In the genomic region with DNA sequence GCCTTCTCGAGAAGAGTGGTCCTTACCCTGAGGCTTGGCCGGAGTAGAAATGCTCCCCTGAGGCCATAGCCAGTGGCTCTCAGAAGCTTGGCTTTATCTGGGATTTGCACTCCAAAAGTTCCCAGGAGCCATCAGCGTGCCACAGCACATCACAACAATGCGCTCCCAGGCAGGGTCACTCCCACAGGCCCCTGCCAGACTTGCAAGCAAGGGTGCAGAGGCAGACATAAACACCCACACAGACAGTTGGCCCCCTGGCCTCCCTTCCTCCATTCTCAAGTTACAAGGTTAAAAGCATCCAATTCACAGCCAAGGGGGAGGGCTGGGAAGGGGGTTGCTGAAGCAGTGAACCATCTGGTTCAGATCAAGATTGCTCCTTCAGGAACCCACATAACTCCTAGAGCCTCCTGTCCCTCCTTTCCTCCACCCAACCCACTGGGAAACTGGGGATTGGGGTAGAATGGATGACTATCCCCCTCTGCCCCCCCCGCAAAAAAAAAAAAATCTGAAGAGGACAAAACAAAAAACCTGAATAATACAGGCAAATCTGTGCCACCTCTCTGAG, we compare ENCODE assay signal across 1 cellular context.
TF ChIP-seq lines count a peak whose summit lies in the region.

No MANE protein-coding gene starts in this region.

TF ChIP-seq in K562, 482 proteins besides CTCF, POLR2A, EP300 and RAD21 (continues in another document):
- TF ChIP-seq CHD4 (IDR thresholded peaks at IDR 0.05; ENCODE audit: insufficient read depth, insufficient replicate concordance, low read depth, low read length, poor library complexity, severe bottlenecking) (no peak), PCBP1 (IDR thresholded peaks at IDR 0.05; ENCODE audit: low read depth, low read length, poor library complexity, severe bottlenecking) (no peak), MCM3 (IDR thresholded peaks at IDR 0.05) (no peak), NCOA6 (IDR thresholded peaks at IDR 0.05) (no peak), SRSF3 (IDR thresholded peaks at IDR 0.05; ENCODE audit: insufficient read depth, low read length) (no peak), ZNF3 (CRISPR knock-in tag; IDR thresholded peaks at IDR 0.05) (no peak), XRCC4 (IDR thresholded peaks at IDR 0.05; ENCODE audit: extremely low read depth, insufficient read depth, insufficient read length) (no peak), TAF7 (tag; IDR thresholded peaks at IDR 0.05) (0 out of 2 replicates have a peak, but pooled peaks have one; percentile 26), SUPT5H (IDR thresholded peaks at IDR 0.05) (peak; percentile 45), ZSCAN32 (CRISPR knock-in tag; IDR thresholded peaks at IDR 0.05) (no peak), RNF2 (IDR thresholded peaks at IDR 0.05) (peak; percentile 93), ZNF263 (CRISPR knock-in tag; IDR thresholded peaks at IDR 0.05; ENCODE audit: borderline replicate concordance) (no peak), ZNF384 (IDR thresholded peaks at IDR 0.05; ENCODE audit: low read depth, low read length) (peak; percentile 61; the same call in 1 of the 2 replicates), MNT (conservative IDR thresholded peaks at IDR 0.05) (peak; percentile 76 to 84), PTBP1 (IDR thresholded peaks at IDR 0.05; ENCODE audit: low read depth, low read length) (no peak), ZNF121 (CRISPR knock-in tag; conservative IDR thresholded peaks at IDR 0.05) (no peak), MIER1 (IDR thresholded peaks at IDR 0.05; ENCODE audit: low read depth) (no peak), ZNF395 (CRISPR knock-in tag; IDR thresholded peaks at IDR 0.05) (0 out of 2 replicates have a peak, but pooled peaks have one; percentile 26), SMAD4 (CRISPR knock-in tag; conservative IDR thresholded peaks at IDR 0.05) (peak; percentile 99), SRSF7 (optimal IDR thresholded peaks at IDR 0.05; ENCODE audit: low read depth, low read length) (no peak), CBX3 (IDR thresholded peaks at IDR 0.05; ENCODE audit: borderline replicate concordance in 1 of 2, low read length in 2 of 2) (peak in 1 of 2 experiments; percentile 80; a peak in 2 of 3 replicates), SNIP1 (IDR thresholded peaks at IDR 0.05; ENCODE audit: low read depth) (no peak), ZNF347 (CRISPR knock-in tag; IDR thresholded peaks at IDR 0.05; ENCODE audit: low read depth) (no peak), CBX2 (IDR thresholded peaks at IDR 0.05; ENCODE audit: insufficient read depth, low read length, poor library complexity, severe bottlenecking) (no peak), TAF15 (IDR thresholded peaks at IDR 0.05; ENCODE audit: low read depth, low read length) (no peak), SMARCC2 (IDR thresholded peaks at IDR 0.05; ENCODE audit: low read depth) (no peak), HIVEP1 (CRISPR knock-in tag; IDR thresholded peaks at IDR 0.05) (no peak), FOXA3 (CRISPR knock-in tag; conservative IDR thresholded peaks at IDR 0.05 in 1 of 2, IDR thresholded peaks at IDR 0.05 in 1 of 2) (no peak), FOXJ3 (CRISPR knock-in tag; IDR thresholded peaks at IDR 0.05) (no peak), KDM1A (IDR thresholded peaks at IDR 0.05) (peak; percentile 94 to 95), ZNF551 (CRISPR knock-in tag; IDR thresholded peaks at IDR 0.05) (no peak), TEAD1 (CRISPR knock-in tag; IDR thresholded peaks at IDR 0.05) (0 out of 4 replicates have a peak, but pooled peaks of 1 of the 2 experiments have one; percentile 30), HSF4 (CRISPR knock-in tag; IDR thresholded peaks at IDR 0.05; ENCODE audit: borderline replicate concordance) (no peak)
- TF ChIP-seq, protein P1, sequence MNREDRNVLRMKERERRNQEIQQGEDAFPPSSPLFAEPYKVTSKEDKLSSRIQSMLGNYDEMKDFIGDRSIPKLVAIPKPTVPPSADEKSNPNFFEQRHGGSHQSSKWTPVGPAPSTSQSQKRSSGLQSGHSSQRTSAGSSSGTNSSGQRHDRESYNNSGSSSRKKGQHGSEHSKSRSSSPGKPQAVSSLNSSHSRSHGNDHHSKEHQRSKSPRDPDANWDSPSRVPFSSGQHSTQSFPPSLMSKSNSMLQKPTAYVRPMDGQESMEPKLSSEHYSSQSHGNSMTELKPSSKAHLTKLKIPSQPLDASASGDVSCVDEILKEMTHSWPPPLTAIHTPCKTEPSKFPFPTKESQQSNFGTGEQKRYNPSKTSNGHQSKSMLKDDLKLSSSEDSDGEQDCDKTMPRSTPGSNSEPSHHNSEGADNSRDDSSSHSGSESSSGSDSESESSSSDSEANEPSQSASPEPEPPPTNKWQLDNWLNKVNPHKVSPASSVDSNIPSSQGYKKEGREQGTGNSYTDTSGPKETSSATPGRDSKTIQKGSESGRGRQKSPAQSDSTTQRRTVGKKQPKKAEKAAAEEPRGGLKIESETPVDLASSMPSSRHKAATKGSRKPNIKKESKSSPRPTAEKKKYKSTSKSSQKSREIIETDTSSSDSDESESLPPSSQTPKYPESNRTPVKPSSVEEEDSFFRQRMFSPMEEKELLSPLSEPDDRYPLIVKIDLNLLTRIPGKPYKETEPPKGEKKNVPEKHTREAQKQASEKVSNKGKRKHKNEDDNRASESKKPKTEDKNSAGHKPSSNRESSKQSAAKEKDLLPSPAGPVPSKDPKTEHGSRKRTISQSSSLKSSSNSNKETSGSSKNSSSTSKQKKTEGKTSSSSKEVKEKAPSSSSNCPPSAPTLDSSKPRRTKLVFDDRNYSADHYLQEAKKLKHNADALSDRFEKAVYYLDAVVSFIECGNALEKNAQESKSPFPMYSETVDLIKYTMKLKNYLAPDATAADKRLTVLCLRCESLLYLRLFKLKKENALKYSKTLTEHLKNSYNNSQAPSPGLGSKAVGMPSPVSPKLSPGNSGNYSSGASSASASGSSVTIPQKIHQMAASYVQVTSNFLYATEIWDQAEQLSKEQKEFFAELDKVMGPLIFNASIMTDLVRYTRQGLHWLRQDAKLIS (CRISPR knock-in tag; IDR thresholded peaks at IDR 0.05) = no peak
- TF ChIP-seq, protein P2, sequence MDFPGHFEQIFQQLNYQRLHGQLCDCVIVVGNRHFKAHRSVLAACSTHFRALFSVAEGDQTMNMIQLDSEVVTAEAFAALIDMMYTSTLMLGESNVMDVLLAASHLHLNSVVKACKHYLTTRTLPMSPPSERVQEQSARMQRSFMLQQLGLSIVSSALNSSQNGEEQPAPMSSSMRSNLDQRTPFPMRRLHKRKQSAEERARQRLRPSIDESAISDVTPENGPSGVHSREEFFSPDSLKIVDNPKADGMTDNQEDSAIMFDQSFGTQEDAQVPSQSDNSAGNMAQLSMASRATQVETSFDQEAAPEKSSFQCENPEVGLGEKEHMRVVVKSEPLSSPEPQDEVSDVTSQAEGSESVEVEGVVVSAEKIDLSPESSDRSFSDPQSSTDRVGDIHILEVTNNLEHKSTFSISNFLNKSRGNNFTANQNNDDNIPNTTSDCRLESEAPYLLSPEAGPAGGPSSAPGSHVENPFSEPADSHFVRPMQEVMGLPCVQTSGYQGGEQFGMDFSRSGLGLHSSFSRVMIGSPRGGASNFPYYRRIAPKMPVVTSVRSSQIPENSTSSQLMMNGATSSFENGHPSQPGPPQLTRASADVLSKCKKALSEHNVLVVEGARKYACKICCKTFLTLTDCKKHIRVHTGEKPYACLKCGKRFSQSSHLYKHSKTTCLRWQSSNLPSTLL (IDR thresholded peaks at IDR 0.05) = no peak
- TF ChIP-seq, protein P3, sequence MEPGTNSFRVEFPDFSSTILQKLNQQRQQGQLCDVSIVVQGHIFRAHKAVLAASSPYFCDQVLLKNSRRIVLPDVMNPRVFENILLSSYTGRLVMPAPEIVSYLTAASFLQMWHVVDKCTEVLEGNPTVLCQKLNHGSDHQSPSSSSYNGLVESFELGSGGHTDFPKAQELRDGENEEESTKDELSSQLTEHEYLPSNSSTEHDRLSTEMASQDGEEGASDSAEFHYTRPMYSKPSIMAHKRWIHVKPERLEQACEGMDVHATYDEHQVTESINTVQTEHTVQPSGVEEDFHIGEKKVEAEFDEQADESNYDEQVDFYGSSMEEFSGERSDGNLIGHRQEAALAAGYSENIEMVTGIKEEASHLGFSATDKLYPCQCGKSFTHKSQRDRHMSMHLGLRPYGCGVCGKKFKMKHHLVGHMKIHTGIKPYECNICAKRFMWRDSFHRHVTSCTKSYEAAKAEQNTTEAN (CRISPR knock-in tag; IDR thresholded peaks at IDR 0.05) = no peak
- TF ChIP-seq, protein P4, sequence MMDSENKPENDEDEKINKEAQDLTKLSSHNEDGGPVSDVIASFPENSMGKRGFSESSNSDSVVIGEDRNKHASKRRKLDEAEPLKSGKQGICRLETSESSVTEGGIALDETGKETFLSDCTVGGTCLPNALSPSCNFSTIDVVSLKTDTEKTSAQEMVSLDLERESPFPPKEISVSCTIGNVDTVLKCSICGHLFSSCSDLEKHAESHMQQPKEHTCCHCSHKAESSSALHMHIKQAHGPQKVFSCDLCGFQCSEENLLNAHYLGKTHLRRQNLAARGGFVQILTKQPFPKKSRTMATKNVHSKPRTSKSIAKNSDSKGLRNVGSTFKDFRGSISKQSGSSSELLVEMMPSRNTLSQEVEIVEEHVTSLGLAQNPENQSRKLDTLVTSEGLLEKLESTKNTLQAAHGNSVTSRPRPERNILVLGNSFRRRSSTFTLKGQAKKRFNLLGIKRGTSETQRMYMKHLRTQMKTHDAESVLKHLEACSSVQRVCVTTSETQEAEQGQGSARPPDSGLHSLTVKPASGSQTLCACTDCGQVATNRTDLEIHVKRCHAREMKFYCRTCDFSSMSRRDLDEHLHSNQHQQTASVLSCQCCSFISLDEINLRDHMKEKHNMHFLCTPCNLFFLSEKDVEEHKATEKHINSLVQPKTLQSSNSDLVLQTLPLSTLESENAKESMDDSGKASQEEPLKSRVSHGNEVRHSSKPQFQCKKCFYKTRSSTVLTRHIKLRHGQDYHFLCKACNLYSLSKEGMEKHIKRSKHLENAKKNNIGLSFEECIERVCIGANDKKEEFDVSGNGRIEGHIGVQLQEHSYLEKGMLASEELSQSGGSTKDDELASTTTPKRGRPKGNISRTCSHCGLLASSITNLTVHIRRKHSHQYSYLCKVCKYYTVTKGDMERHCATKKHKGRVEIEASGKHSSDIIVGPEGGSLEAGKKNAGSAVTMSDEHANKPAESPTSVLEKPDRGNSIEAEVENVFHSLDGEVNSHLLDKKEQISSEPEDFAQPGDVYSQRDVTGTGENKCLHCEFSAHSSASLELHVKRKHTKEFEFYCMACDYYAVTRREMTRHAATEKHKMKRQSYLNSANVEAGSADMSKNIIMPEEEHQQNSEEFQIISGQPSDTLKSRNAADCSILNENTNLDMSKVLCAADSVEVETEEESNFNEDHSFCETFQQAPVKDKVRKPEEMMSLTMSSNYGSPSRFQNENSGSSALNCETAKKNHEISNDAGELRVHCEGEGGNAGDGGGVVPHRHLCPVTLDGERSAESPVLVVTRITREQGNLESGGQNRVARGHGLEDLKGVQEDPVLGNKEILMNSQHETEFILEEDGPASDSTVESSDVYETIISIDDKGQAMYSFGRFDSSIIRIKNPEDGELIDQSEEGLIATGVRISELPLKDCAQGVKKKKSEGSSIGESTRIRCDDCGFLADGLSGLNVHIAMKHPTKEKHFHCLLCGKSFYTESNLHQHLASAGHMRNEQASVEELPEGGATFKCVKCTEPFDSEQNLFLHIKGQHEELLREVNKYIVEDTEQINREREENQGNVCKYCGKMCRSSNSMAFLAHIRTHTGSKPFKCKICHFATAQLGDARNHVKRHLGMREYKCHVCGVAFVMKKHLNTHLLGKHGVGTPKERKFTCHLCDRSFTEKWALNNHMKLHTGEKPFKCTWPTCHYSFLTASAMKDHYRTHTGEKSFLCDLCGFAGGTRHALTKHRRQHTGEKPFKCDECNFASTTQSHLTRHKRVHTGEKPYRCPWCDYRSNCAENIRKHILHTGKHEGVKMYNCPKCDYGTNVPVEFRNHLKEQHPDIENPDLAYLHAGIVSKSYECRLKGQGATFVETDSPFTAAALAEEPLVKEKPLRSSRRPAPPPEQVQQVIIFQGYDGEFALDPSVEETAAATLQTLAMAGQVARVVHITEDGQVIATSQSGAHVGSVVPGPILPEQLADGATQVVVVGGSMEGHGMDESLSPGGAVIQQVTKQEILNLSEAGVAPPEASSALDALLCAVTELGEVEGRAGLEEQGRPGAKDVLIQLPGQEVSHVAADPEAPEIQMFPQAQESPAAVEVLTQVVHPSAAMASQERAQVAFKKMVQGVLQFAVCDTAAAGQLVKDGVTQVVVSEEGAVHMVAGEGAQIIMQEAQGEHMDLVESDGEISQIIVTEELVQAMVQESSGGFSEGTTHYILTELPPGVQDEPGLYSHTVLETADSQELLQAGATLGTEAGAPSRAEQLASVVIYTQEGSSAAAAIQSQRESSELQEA (IDR thresholded peaks at IDR 0.05; ENCODE audit: low read depth) = no peak
- TF ChIP-seq, protein P5, sequence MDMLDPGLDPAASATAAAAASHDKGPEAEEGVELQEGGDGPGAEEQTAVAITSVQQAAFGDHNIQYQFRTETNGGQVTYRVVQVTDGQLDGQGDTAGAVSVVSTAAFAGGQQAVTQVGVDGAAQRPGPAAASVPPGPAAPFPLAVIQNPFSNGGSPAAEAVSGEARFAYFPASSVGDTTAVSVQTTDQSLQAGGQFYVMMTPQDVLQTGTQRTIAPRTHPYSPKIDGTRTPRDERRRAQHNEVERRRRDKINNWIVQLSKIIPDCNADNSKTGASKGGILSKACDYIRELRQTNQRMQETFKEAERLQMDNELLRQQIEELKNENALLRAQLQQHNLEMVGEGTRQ (CRISPR knock-in tag; IDR thresholded peaks at IDR 0.05) = no peak
